8 cellular contexts compared by ENCODE assay signal in genomic region chr20:54062812-54063280, GRCh38. TPM values are rescaled to one million over a fixed set of nuclear protein-coding genes. Genes with fewer than 3 reads are reported as not detected.
DNase-seq lines count a peak whose midpoint lies in the region; ATAC-seq and TF ChIP-seq lines count a peak whose summit lies in the region.

No MANE protein-coding gene starts in this region.

- TF ChIP-seq CTCF in GM12875 (IDR thresholded peaks at IDR 0.05; ENCODE audit: borderline replicate concordance, insufficient read depth, low read depth, low read length) (peak; percentile 47), OCI-LY3 (IDR thresholded peaks at IDR 0.05; ENCODE audit: low read depth, low read length) (peak; percentile 98), colonic mucosa (IDR thresholded peaks at IDR 0.05) (peak; percentile 26)

- in situ Hi-C loops in ACHN (cut with HindIII; ENCODE audit: low pct_ligation_motif_present, low pct_unique_long_range_greater_than_20kb, low sequenced_read_pairs): no loop called here

- intact Hi-C loops in colonic mucosa (cut with DNase I): no loop called here

- ATAC-seq in HG03432 (IDR thresholded peaks at IDR 0.05; ENCODE audit: unreplicated experiment) (peak; percentile 34), memory B cell (ENCODE audit: low read depth) (no peak)

- no peaks in the 10 kb centered on the region for H3K36me3 Mint-ChIP-seq in memory B cell

- no peaks in the 10 kb centered on the region for H4K20me1 ChIP-seq in OCI-LY3 (ENCODE audit: insufficient read depth, low read length)

- H3K36me3 ChIP-seq in OCI-LY3 (replicated peaks; ENCODE audit: low read depth, low read length) (no peaks in the 10 kb centered on the region), colonic mucosa (no peaks in the 10 kb centered on the region)

- peak overlapping the region; percentile 85 for H3K27ac ChIP-seq in OCI-LY3 (ENCODE audit: low read length)
- no peak overlapping the region for H3K27ac ChIP-seq in colonic mucosa

- H2AFZ ChIP-seq in OCI-LY3 (ENCODE audit: low read depth, low read length): 0 out of 2 replicates have a peak overlapping the region, but pooled peaks have one; percentile 6

- H3K4me1 ChIP-seq in OCI-LY3 (ENCODE audit: low read length) (peaks cover 70% of the 10 kb centered on the region), colonic mucosa (peaks cover 6% of the 10 kb centered on the region)

- H3K9me3 Mint-ChIP-seq in memory B cell: peaks cover 2% of the 10 kb centered on the region

- no peak overlapping the region for H3K4me3 ChIP-seq in GM12875 (ENCODE audit: low read depth, low read length)
- no peak overlapping the region for H3K4me3 ChIP-seq in OCI-LY3 (ENCODE audit: low read length)
- no peak overlapping the region for H3K4me3 ChIP-seq in colonic mucosa

- H3K79me2 ChIP-seq in OCI-LY3 (ENCODE audit: low read length): no peaks in the 10 kb centered on the region

- no peaks in the 10 kb centered on the region for H3K9me3 ChIP-seq in OCI-LY3 (ENCODE audit: insufficient read depth, low read length)
- H3K9me3 ChIP-seq in colonic mucosa: no peaks in the 10 kb centered on the region

- H3K27me3 Mint-ChIP-seq in memory B cell: no peaks in the 10 kb centered on the region

- H3K27me3 ChIP-seq in OCI-LY3 (ENCODE audit: low read depth, low read length) (no peaks in the 10 kb centered on the region), colonic mucosa (no peaks in the 10 kb centered on the region)

- peak overlapping the region; percentile 90 for H3K4me2 ChIP-seq in OCI-LY3 (ENCODE audit: low read length)

- peak; percentile 47 for DNase-seq in ACHN
- DNase-seq in colonic mucosa: no peak
- DNase-seq in memory B cell (ENCODE audit: low spot score in 2 of 2): no peak
- no peak for DNase-seq in NCI-H2081 treated with DMSO at 0.1 percent for 48 hours (lab: John Stamatoyannopoulos, UW)
- DNase-seq in activated gamma-delta T cell treated with Interleukin-2 at 50 U/mL for 16 hours: no peak

- H3K27ac Mint-ChIP-seq in memory B cell: peak overlapping the region; percentile 62

- H3K4me3 Mint-ChIP-seq in memory B cell: no peak overlapping the region

- peaks cover 44% of the 10 kb centered on the region for H3K4me1 Mint-ChIP-seq in memory B cell

- peak overlapping the region; percentile 65; the same call in 1 of the 2 replicates for H3K9ac ChIP-seq in OCI-LY3 (ENCODE audit: low read length)
- no peak overlapping the region for H3K9ac ChIP-seq in colonic mucosa (ENCODE audit: low read depth in 2 of 2, low read length in 2 of 2)

RNA-seq across cellular contexts. Expression of gene BCAS1, which starts 7.5 kb away (rescaled TPM):
- 100 to 1,000 TPM in 1 of 2 donors, 10 to 100 TPM in 1; 67.9 to 154 TPM for total RNA-seq in colonic mucosa

Comparison
In these comparisons a context has a peak if more than half of its experiments do, and no peak if none do; other contexts are left out.
1. CTCF ChIP-seq: peak in every context shown above with its lines; median percentile 98 in OCI-LY3; 47 in GM12875; 26 in colonic mucosa.